In genomic region chr3:49780968-49781365, GRCh38 we compare ENCODE assay signal across 9 cellular contexts. TPM values are rescaled to one million over a fixed set of nuclear protein-coding genes. Genes with fewer than 3 reads are reported as not detected.
DNase-seq lines count a peak whose midpoint lies in the region; ATAC-seq and TF ChIP-seq lines count a peak whose summit lies in the region.
"Not testable (repeated sequence)": the region's sequence is repeated elsewhere in the genome, so short reads cannot be mapped to it uniquely, and the experiment has no call there.
"Had no signal": no experiment of that assay in that cellular context is flagged by ENCODE, and none has a peak within 500 bp of the region (broad histone marks: within the 10 kb centered on the region; RNA-seq: fewer than 3 reads in every experiment).

No MANE protein-coding gene starts in this region.

- peaks cover 79% of the 10 kb centered on the region for H3K79me2 ChIP-seq in Loucy (ENCODE audit: insufficient read depth, low read length)

- H3K27ac ChIP-seq in CD4-positive, alpha-beta T cell (ENCODE audit: low read depth, low read length); iPS-20b (ENCODE audit: low read length); spleen: not testable (repeated sequence)

- H3K27me3 Mint-ChIP-seq in CD4-positive, alpha-beta T cell; activated CD8-positive, alpha-beta T cell treated with anti-CD3 and anti-CD28 coated beads for 36 hours; chondrocyte (ENCODE audit: low read depth); mesothelial cell of epicardium (ENCODE audit: low read depth); osteocyte (ENCODE audit: unreplicated experiment): not testable (repeated sequence)

- peaks cover 53% of the 10 kb centered on the region for H3K4me1 Mint-ChIP-seq in CD4-positive, alpha-beta T cell (ENCODE audit: low read depth)
- peaks cover 45% of the 10 kb centered on the region for H3K4me1 Mint-ChIP-seq in activated CD8-positive, alpha-beta T cell treated with anti-CD3 and anti-CD28 coated beads for 36 hours (ENCODE audit: low read depth)
- H3K4me1 Mint-ChIP-seq in chondrocyte (ENCODE audit: low read depth), result peaks cover 38% of the 10 kb centered on the region
- H3K4me1 Mint-ChIP-seq in mesothelial cell of epicardium, result peaks cover 14% of the 10 kb centered on the region
- H3K4me1 Mint-ChIP-seq in osteocyte (ENCODE audit: unreplicated experiment), result peaks cover 43% of the 10 kb centered on the region

- peak overlapping the region; percentile 63 for H3K4me2 ChIP-seq in Loucy (ENCODE audit: low read depth, low read length, poor library complexity, severe bottlenecking)

- H3K9me2 ChIP-seq in Loucy (replicated peaks; ENCODE audit: low read depth, low read length), result not testable (repeated sequence)

- intact Hi-C loops in CD4-positive, alpha-beta T cell (cut with DNase I, micrococcal nuclease); activated CD8-positive, alpha-beta T cell treated with anti-CD3 and anti-CD28 coated beads for 36 hours (cut with micrococcal nuclease); spleen (cut with DNase I; ENCODE audit: low total_unique reads): not testable (repeated sequence)

- peak overlapping the region; percentile 50 for H3K4me3 ChIP-seq in Loucy (ENCODE audit: low read length, poor library complexity, severe bottlenecking)
- not testable (repeated sequence) for H3K4me3 ChIP-seq in iPS-20b (ENCODE audit: low read length); spleen

- CTCF ChIA-PET in CD4-positive, alpha-beta T cell (lab: Charles Lee), result not testable (repeated sequence)
- CTCF ChIA-PET in activated CD8-positive, alpha-beta T cell treated with anti-CD3 and anti-CD28 coated beads for 36 hours (lab: Charles Lee), result interaction anchor here (1.0 kb wide), 1 partner anchor 58 kb away, joined by 3 read pairs; no protein-coding TSS in a partner anchor

- peak in 1 of 10 experiments; percentile 2 for DNase-seq in CD4-positive, alpha-beta T cell
- DNase-seq in activated CD8-positive, alpha-beta T cell treated with anti-CD3 and anti-CD28 coated beads for 36 hours; osteocyte (ENCODE audit: extremely low spot score, unreplicated experiment): not testable (repeated sequence)
- peak; percentile 5 for DNase-seq in chondrocyte (ENCODE audit: low spot score)
- peak in 1 of 2 experiments; percentile 20 for DNase-seq in mesothelial cell of epicardium (ENCODE audit: low spot score in 2 of 2, unreplicated experiment in 2 of 2)
- DNase-seq in spleen, result peak; percentile 10

- not testable (repeated sequence) for TF ChIP-seq CTCF in CD4-positive, alpha-beta T cell (IDR thresholded peaks at IDR 0.05); Loucy (conservative IDR thresholded peaks at IDR 0.05; ENCODE audit: low read length); activated CD8-positive, alpha-beta T cell treated with anti-CD3 and anti-CD28 coated beads for 36 hours (IDR thresholded peaks at IDR 0.05); chondrocyte (IDR thresholded peaks at IDR 0.05); mesothelial cell of epicardium (IDR thresholded peaks at IDR 0.05; ENCODE audit: unreplicated experiment); osteocyte (IDR thresholded peaks at IDR 0.05); spleen (IDR thresholded peaks at IDR 0.05 in 8 of 11, conservative IDR thresholded peaks at IDR 0.05 in 3 of 11)

- H3K27me3 ChIP-seq in CD4-positive, alpha-beta T cell (ENCODE audit: control insufficient read depth, insufficient read depth, low read length); Loucy (ENCODE audit: insufficient read depth, low read length, poor library complexity, severe bottlenecking); iPS-20b (ENCODE audit: insufficient read depth, low read length); spleen (replicated peaks in 1 of 7): not testable (repeated sequence)

- H3K4me1 ChIP-seq in Loucy (ENCODE audit: insufficient read depth, low read length, poor library complexity, severe bottlenecking) (peaks cover 37% of the 10 kb centered on the region), spleen (peaks cover 20 to 83% (median 55%) of the 10 kb centered on the region in 6 donors)
- not testable (repeated sequence) for H3K4me1 ChIP-seq in iPS-20b (ENCODE audit: insufficient read depth, low read length)

- H3K9me3 Mint-ChIP-seq in CD4-positive, alpha-beta T cell; activated CD8-positive, alpha-beta T cell treated with anti-CD3 and anti-CD28 coated beads for 36 hours; chondrocyte (ENCODE audit: low read depth); mesothelial cell of epicardium; osteocyte (ENCODE audit: unreplicated experiment): not testable (repeated sequence)

- WGBS in spleen, 5 donors, result 88 to 92% (median 91%) methylated on average over 9 of the region's 9 CpGs

- H3F3A ChIP-seq in Loucy (ENCODE audit: low read depth), result not testable (repeated sequence)

- H3K36me3 ChIP-seq in Loucy (ENCODE audit: insufficient read depth, low read length), result not testable (repeated sequence)
- H3K36me3 ChIP-seq in iPS-20b (ENCODE audit: insufficient read depth, low read depth, low read length) (peaks cover 36% of the 10 kb centered on the region), spleen (peaks cover 0 to 90% (median 26%) of the 10 kb centered on the region in 6 donors)

- H3K27ac Mint-ChIP-seq in CD4-positive, alpha-beta T cell, result peak overlapping the region; percentile 3
- peak overlapping the region; percentile 7 for H3K27ac Mint-ChIP-seq in activated CD8-positive, alpha-beta T cell treated with anti-CD3 and anti-CD28 coated beads for 36 hours
- peak overlapping the region; percentile 32 for H3K27ac Mint-ChIP-seq in chondrocyte (ENCODE audit: unreplicated experiment)
- H3K27ac Mint-ChIP-seq in mesothelial cell of epicardium, result peak overlapping the region; percentile 27
- H3K27ac Mint-ChIP-seq in osteocyte (ENCODE audit: unreplicated experiment), result peak overlapping the region; percentile 2

- POLR2A ChIA-PET in CD4-positive, alpha-beta T cell (lab: Charles Lee); activated CD8-positive, alpha-beta T cell treated with anti-CD3 and anti-CD28 coated beads for 36 hours (lab: Charles Lee): not testable (repeated sequence)

- ATAC-seq in CD4-positive, alpha-beta T cell (ENCODE audit: poor library complexity); activated CD8-positive, alpha-beta T cell treated with anti-CD3 and anti-CD28 coated beads for 36 hours: not testable (repeated sequence)

- not testable (repeated sequence) for TF ChIP-seq POLR2A in spleen (IDR thresholded peaks at IDR 0.05)

- H3K9me3 ChIP-seq in CD4-positive, alpha-beta T cell (ENCODE audit: control insufficient read depth, low read length); Loucy (ENCODE audit: insufficient read depth, low read depth, low read length); iPS-20b (ENCODE audit: insufficient read depth, low read depth, low read length); spleen: not testable (repeated sequence)

- H3K9ac ChIP-seq in Loucy (ENCODE audit: low read depth, low read length, poor library complexity, severe bottlenecking), result not testable (repeated sequence)
- 0 out of 2 replicates have a peak overlapping the region, but pooled peaks have one; percentile 11 for H3K9ac ChIP-seq in iPS-20b (ENCODE audit: low read depth, low read length)

- not testable (repeated sequence) for H4K20me1 ChIP-seq in Loucy (ENCODE audit: insufficient read depth, low read length, poor library complexity, severe bottlenecking)

- H2AFZ ChIP-seq in Loucy (ENCODE audit: low read length), result not testable (repeated sequence)

- peaks cover 51% of the 10 kb centered on the region for H3K36me3 Mint-ChIP-seq in CD4-positive, alpha-beta T cell (ENCODE audit: low read depth)
- H3K36me3 Mint-ChIP-seq in activated CD8-positive, alpha-beta T cell treated with anti-CD3 and anti-CD28 coated beads for 36 hours (ENCODE audit: low read depth), result peaks cover 35% of the 10 kb centered on the region
- H3K36me3 Mint-ChIP-seq in chondrocyte (ENCODE audit: low read depth); osteocyte (ENCODE audit: unreplicated experiment): not testable (repeated sequence)
- peaks cover 21% of the 10 kb centered on the region for H3K36me3 Mint-ChIP-seq in mesothelial cell of epicardium

- H3K4me3 Mint-ChIP-seq in CD4-positive, alpha-beta T cell; activated CD8-positive, alpha-beta T cell treated with anti-CD3 and anti-CD28 coated beads for 36 hours; chondrocyte (ENCODE audit: unreplicated experiment); mesothelial cell of epicardium; osteocyte (ENCODE audit: unreplicated experiment): not testable (repeated sequence)

RNA-seq across cellular contexts. Expression of gene IP6K1, which starts 5.4 kb away (rescaled TPM):
- total RNA-seq in CD4-positive, alpha-beta T cell, result 10 to 100 TPM; 33.3 to 36.0 TPM
- total RNA-seq in activated CD8-positive, alpha-beta T cell treated with anti-CD3 and anti-CD28 coated beads for 36 hours, result 10 to 100 TPM; 23.5 to 24.2 TPM
- total RNA-seq in chondrocyte (38.9 to 44.4 TPM (median 40.1 TPM) in 3 replicates), mesothelial cell of epicardium (41.7 to 46.4 TPM (median 46.4 TPM) in 3 replicates), osteocyte (60.1 and 66.9 TPM in 2 replicates), spleen (10 to 100 TPM; 40.7 to 56.0 (median 51.4) TPM)
- polyA plus RNA-seq in spleen, result 10 to 100 TPM in 1 of 3 donors, 1 to 10 TPM in 2; 8.6 to 21.4 (median 9.8) TPM

RNA-seq across cellular contexts. Expression of gene CDHR4, which starts 18.7 kb away (rescaled TPM):
- total RNA-seq in CD4-positive, alpha-beta T cell, result under 1 TPM in 1 of 2 experiments, not detected in 1; 0.17 TPM
- total RNA-seq in activated CD8-positive, alpha-beta T cell treated with anti-CD3 and anti-CD28 coated beads for 36 hours, result not detected
- total RNA-seq in chondrocyte, result not detected in 3 replicates
- total RNA-seq in mesothelial cell of epicardium, result 0.27 to 0.42 TPM in 2 of 3 replicates, not detected in the other
- total RNA-seq in osteocyte, result not detected in 2 replicates
- not detected for total RNA-seq in spleen
- polyA plus RNA-seq in spleen, result under 1 TPM in 2 of 3 donors, not detected in 1; 0.06 to 0.29 TPM
- total RNA-seq: GM23248 had no signal
- polyA plus RNA-seq: GM23248 had no signal

RNA-seq across cellular contexts. Expression of gene INKA1, which starts 22.1 kb away (rescaled TPM):
- under 1 TPM; 0.85 to 0.87 TPM for total RNA-seq in CD4-positive, alpha-beta T cell
- total RNA-seq in activated CD8-positive, alpha-beta T cell treated with anti-CD3 and anti-CD28 coated beads for 36 hours, result 1 to 10 TPM; 1.8 to 2.8 TPM
- 4.1 to 7.9 TPM (median 7.9 TPM) in 3 replicates for total RNA-seq in chondrocyte
- total RNA-seq in mesothelial cell of epicardium, result 7.7 to 9.4 TPM (median 8.4 TPM) in 3 replicates
- total RNA-seq in osteocyte, result 5.1 and 5.2 TPM in 2 replicates
- total RNA-seq in spleen, result 10 to 100 TPM in 3 of 7 donors, 1 to 10 TPM in 4; 2.8 to 14.9 (median 7.5) TPM
- 10 to 100 TPM; 17.3 to 30.6 (median 21.5) TPM for polyA plus RNA-seq in spleen

RNA-seq across cellular contexts. Expression of gene UBA7, which starts 32.8 kb away (rescaled TPM):
- 100 to 1,000 TPM; 208 to 213 TPM for total RNA-seq in CD4-positive, alpha-beta T cell
- total RNA-seq in activated CD8-positive, alpha-beta T cell treated with anti-CD3 and anti-CD28 coated beads for 36 hours, result 10 to 100 TPM; 69.9 to 72.3 TPM
- total RNA-seq in chondrocyte (25.6 to 45.3 TPM (median 26.3 TPM) in 3 replicates), mesothelial cell of epicardium (133 to 144 TPM (median 139 TPM) in 3 replicates), osteocyte (63.2 and 63.6 TPM in 2 replicates), spleen (100 to 1,000 TPM; 176 to 228 (median 218) TPM)
- polyA plus RNA-seq in spleen, result 100 to 1,000 TPM in 2 of 3 donors, 10 to 100 TPM in 1; 91.1 to 231 (median 230) TPM

RNA-seq across cellular contexts. Expression of gene GMPPB, which starts 57.2 kb away (rescaled TPM):
- total RNA-seq in CD4-positive, alpha-beta T cell, result 10 to 100 TPM; 39.0 to 41.4 TPM
- total RNA-seq in activated CD8-positive, alpha-beta T cell treated with anti-CD3 and anti-CD28 coated beads for 36 hours, result 10 to 100 TPM; 34.7 to 35.2 TPM
- total RNA-seq in chondrocyte (27.6 to 50.2 TPM (median 28.4 TPM) in 3 replicates), mesothelial cell of epicardium (32.3 to 33.9 TPM (median 32.7 TPM) in 3 replicates), osteocyte (27.3 and 27.5 TPM in 2 replicates), spleen (10 to 100 TPM; 24.0 to 34.3 (median 30.0) TPM)
- polyA plus RNA-seq in spleen, result 10 to 100 TPM; 10.8 to 21.2 (median 11.1) TPM
